8 cellular contexts compared by ENCODE assay signal in the genomic region with DNA sequence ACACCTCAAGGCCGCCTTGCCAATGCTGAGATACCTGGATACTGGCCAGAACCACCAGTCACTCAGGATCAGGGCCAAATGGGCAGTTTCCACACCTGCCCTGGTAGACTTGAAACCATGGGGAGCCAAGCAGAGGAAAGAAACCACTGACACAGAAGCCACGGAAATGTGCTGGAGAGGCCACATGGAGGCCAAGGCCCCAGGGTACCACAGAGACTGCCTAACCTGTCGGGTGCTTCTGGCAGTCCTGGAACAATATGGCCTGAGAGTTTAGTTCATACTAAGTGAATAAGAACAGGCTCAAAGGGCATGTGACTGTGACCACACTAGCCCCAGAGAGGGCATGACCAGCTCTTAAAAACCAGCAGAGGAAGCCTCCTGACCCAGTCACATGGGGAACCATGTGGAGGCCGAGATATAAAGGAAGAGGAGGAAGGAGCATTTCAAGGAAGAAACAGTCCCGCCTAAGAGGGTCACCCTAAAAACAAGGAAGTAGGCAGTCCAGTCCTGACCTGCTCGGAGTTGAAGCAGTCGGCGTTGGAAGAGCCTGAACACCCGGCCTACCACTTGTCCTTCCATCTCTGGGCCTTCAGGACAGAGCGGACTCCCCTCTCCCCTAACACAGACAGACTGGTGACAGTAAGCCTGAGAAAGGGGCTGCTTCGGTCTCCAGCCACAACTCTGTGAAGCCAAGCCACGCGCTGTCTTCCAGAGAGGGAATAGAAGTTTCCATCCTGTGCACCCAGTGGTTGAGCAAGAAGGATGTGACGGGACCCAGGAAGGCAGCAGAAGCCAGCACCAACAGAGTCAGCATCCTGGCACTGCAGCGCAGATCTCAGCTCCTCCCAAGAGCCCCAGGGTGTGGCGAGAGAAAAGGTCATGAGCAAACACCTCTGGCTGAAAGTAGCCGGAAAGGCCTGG. TPM values are rescaled to one million over a fixed set of nuclear protein-coding genes. Genes with fewer than 3 reads are reported as not detected.
DNase-seq lines count a peak whose midpoint lies in the region; TF ChIP-seq lines count a peak whose summit lies in the region.

A gene with protein sequence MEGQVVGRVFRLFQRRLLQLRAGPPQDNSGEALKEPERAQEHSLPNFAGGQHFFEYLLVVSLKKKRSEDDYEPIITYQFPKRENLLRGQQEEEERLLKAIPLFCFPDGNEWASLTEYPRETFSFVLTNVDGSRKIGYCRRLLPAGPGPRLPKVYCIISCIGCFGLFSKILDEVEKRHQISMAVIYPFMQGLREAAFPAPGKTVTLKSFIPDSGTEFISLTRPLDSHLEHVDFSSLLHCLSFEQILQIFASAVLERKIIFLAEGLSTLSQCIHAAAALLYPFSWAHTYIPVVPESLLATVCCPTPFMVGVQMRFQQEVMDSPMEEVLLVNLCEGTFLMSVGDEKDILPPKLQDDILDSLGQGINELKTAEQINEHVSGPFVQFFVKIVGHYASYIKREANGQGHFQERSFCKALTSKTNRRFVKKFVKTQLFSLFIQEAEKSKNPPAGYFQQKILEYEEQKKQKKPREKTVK (minus strand): TSS at position 766 of the 921 bp plus-strand sequence. CDS start 187 bp downstream, at position 579.

- no peaks in the 10 kb centered on the region for H3K36me3 Mint-ChIP-seq in neural crest cell (ENCODE audit: low read depth)

- POLR2A ChIA-PET in A673 (lab: Charles Lee; ENCODE audit: low non-redundant PET), result no interaction called here

- H3K4me3 ChIP-seq in thyroid gland (replicated peaks in 1 of 3), result no peak within 1 kb of the TSS
- H3K4me3 ChIP-seq in WERI-Rb-1 (ENCODE audit: low read depth, low read length), result no peak within 1 kb of the TSS
- H3K4me3 ChIP-seq in A673 (ENCODE audit: low read depth, low read length, poor library complexity, severe bottlenecking), result no peak within 1 kb of the TSS

- H3K4me1 ChIP-seq in thyroid gland (peaks cover 21 to 32% of the 10 kb centered on the region in 2 donors), A673 (ENCODE audit: insufficient read depth, low read length, poor library complexity, severe bottlenecking) (no peaks in the 10 kb centered on the region)

- H3K9me3 Mint-ChIP-seq in neural crest cell, result no peaks in the 10 kb centered on the region

- H3K4me1 Mint-ChIP-seq in neural crest cell, result peaks cover 10% of the 10 kb centered on the region

- no peak for TF ChIP-seq POLR2A in thyroid gland (IDR thresholded peaks at IDR 0.05)

- H3K4me3 Mint-ChIP-seq in neural crest cell, result no peak within 1 kb of the TSS

- H3K27me3 ChIP-seq in thyroid gland (no peaks in the 10 kb centered on the region), WERI-Rb-1 (ENCODE audit: insufficient read depth, low read depth, severe bottlenecking) (no peaks in the 10 kb centered on the region), A673 (replicated peaks; ENCODE audit: insufficient read depth, low read depth, low read length, poor library complexity) (peaks cover 24% of the 10 kb centered on the region)

- intact Hi-C loops in thyroid gland (cut with DNase I) (no loop called here), A673 (cut with micrococcal nuclease; ENCODE audit: unreplicated experiment) (no loop called here)

- H3K27me3 Mint-ChIP-seq in neural crest cell (ENCODE audit: low read depth), result no peaks in the 10 kb centered on the region

- H3K27ac Mint-ChIP-seq in neural crest cell (ENCODE audit: unreplicated experiment), result peak within 1 kb of the TSS; percentile 85

- TF ChIP-seq CTCF in neural crest cell (conservative IDR thresholded peaks at IDR 0.05) (no peak), thyroid gland (IDR thresholded peaks at IDR 0.05) (no peak), WERI-Rb-1 (IDR thresholded peaks at IDR 0.05; ENCODE audit: low read depth, low read length) (no peak), A673 (conservative IDR thresholded peaks at IDR 0.05; ENCODE audit: low read depth, low read length) (no peak)

- DNase-seq in CMK (ENCODE audit: low read depth), result peak; percentile 73
- peak in 4 of 5 experiments; percentile 16 to 86 (median 41) for DNase-seq in T-helper 2 cell
- DNase-seq in cerebellar cortex (ENCODE audit: low spot score), result peak; percentile 5
- DNase-seq in neural crest cell (ENCODE audit: low read depth, low spot score), result no peak
- DNase-seq in thyroid gland, result peak; percentile 54 to 65
- no peak for DNase-seq in COLO829 (ENCODE audit: low spot score)
- no peak for DNase-seq in WERI-Rb-1
- no peak for DNase-seq in A673 (ENCODE audit: low spot score)

- H3K36me3 ChIP-seq in thyroid gland (peaks cover 3 to 13% of the 10 kb centered on the region in 2 donors), WERI-Rb-1 (no peaks in the 10 kb centered on the region), A673 (ENCODE audit: insufficient read depth, low read length, poor library complexity, severe bottlenecking) (no peaks in the 10 kb centered on the region)

- 81 to 89% methylated on average over 16 to 17 of the region's 17 CpGs for WGBS in thyroid gland, 2 donors

- CTCF ChIA-PET in A673 (lab: Charles Lee), result no interaction called here

- no TSS peak for BruUV-seq in A673 (replicated peaks; lab: Mats Ljungman, UMichigan)

- peak within 1 kb of the TSS in 2 of 3 donors; percentile 15 to 38 for H3K27ac ChIP-seq in thyroid gland
- no peak within 1 kb of the TSS for H3K27ac ChIP-seq in WERI-Rb-1
- no peak within 1 kb of the TSS for H3K27ac ChIP-seq in A673 (ENCODE audit: low read depth, low read length, poor library complexity, severe bottlenecking)

- H3K9me3 ChIP-seq in thyroid gland, result no peaks in the 10 kb centered on the region
- no peaks in the 10 kb centered on the region for H3K9me3 ChIP-seq in WERI-Rb-1 (ENCODE audit: severe bottlenecking)
- H3K9me3 ChIP-seq in A673 (ENCODE audit: low read depth, low read length, poor library complexity, severe bottlenecking), result no peaks in the 10 kb centered on the region

RNA-seq across cellular contexts. Expression of the gene that starts here (rescaled TPM):
- total RNA-seq in neural crest cell (not detected in 2 replicates), thyroid gland (10 to 100 TPM; 45.1 to 53.3 (median 49.4) TPM), A673 (2021) (not detected in 2 replicates)

Comparison
In these comparisons a context has a peak if more than half of its experiments do, and no peak if none do; other contexts are left out.
1. RNA of the gene that starts here (total RNA-seq): 45.1 to 53.3 TPM in thyroid gland; not detected in A673 and not detected in neural crest cell; every median in the first group is over 10 times any median in the second.
2. DNase-seq: peak in CMK (single experiment), T-helper 2 cell (4 of 5), cerebellar cortex (single experiment) and thyroid gland (2 of 2); none in neural crest cell (single experiment), COLO829 (single experiment), WERI-Rb-1 (single experiment) and A673 (single experiment).
3. H3K27ac ChIP-seq: peak in thyroid gland (2 of 3); none in WERI-Rb-1 (single experiment) and A673 (single experiment).